In the genomic region with DNA sequence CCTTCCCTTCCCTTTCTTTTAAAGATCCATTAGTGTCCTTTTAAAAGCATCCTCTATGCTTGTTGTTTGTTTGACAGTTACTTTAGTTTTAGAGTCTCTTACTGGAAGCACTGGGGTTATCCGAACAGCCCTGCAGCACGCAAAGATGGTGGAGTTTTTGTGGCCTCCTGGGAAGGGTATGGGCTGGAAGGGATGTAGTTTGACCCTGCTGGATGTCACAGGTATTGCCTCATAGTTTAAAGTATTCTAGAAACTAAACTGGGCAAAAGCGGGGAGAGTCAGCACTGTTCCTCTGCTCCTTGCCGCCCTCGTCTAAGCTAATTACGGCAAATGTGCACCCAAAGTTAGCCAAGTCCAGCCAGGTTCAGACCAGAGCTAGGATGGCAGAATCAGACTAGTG, we compare ENCODE assay signal across 14 cellular contexts. TPM values are rescaled to one million over a fixed set of nuclear protein-coding genes. Genes with fewer than 3 reads are reported as not detected.
DNase-seq lines count a peak whose midpoint lies in the region; ATAC-seq and TF ChIP-seq lines count a peak whose summit lies in the region.
"Had no signal": no experiment of that assay in that cellular context is flagged by ENCODE, and none has a peak within 500 bp of the region (broad histone marks: within the 10 kb centered on the region; RNA-seq: fewer than 3 reads in every experiment).

No MANE protein-coding gene starts in this region.

- no peaks in the 10 kb centered on the region for H3K4me1 ChIP-seq in right lobe of liver
- H3K4me1 ChIP-seq: SJCRH30 had no signal

- TF ChIP-seq POLR2A in right lobe of liver (IDR thresholded peaks at IDR 0.05) = no peak

- 84% methylated on average over 5 of the region's 6 CpGs for WGBS in right lobe of liver (ENCODE audit: insufficient coverage, low coverage, low lambda C conversion rate, missing lambda C conversion rate)

- H3K36me3 ChIP-seq in right lobe of liver = no peaks in the 10 kb centered on the region
- H3K36me3 ChIP-seq: SJCRH30 had no signal

- no peak overlapping the region for H3K4me3 ChIP-seq in WI38 (ENCODE audit: low read depth, low read length)
- H3K4me3 ChIP-seq in right lobe of liver = no peak overlapping the region
- H3K4me3 ChIP-seq in foreskin fibroblast (ENCODE audit: low read depth in 1 of 2, low read length in 2 of 2) = no peak overlapping the region
- H3K4me3 ChIP-seq: SJCRH30 had no signal

- TF ChIP-seq CTCF in GM12872 (IDR thresholded peaks at IDR 0.05; ENCODE audit: insufficient read depth, low read depth, low read length) (peak; percentile 41; the same call in 1 of the 3 replicates), WI38 (IDR thresholded peaks at IDR 0.05; ENCODE audit: low read depth, low read length) (peak; percentile 32), right lobe of liver (IDR thresholded peaks at IDR 0.05) (peak in 1 of 4 donors; percentile 8), foreskin fibroblast (IDR thresholded peaks at IDR 0.05; ENCODE audit: low read depth, low read length) (no peak)

- ATAC-seq in HG02938 (IDR thresholded peaks at IDR 0.05; ENCODE audit: unreplicated experiment) (peak; percentile 81), right lobe of liver (peak; percentile 22 to 70 (median 44)), GM19328 (IDR thresholded peaks at IDR 0.05; ENCODE audit: unreplicated experiment) (no peak), GM18870 (IDR thresholded peaks at IDR 0.05; ENCODE audit: unreplicated experiment) (no peak)
- ATAC-seq: left ventricle myocardium superior had no signal

- no peak overlapping the region for H3K27ac ChIP-seq in right lobe of liver
- H3K27ac ChIP-seq: epithelial cell of prostate, SJCRH30 had no signal

- no peaks in the 10 kb centered on the region for H3K9me3 ChIP-seq in right lobe of liver
- H3K9me3 ChIP-seq: SJCRH30 had no signal

- no peaks in the 10 kb centered on the region for H3K27me3 ChIP-seq in right lobe of liver
- H3K27me3 ChIP-seq: SJCRH30 had no signal

- no peak for DNase-seq in right lobe of liver
- no peak for DNase-seq in stimulated activated CD4-positive, alpha-beta T cell treated with anti-CD3 and anti-CD28 coated beads, Interleukin-1b, Interleukin-23, amount 100 ng/mL, for 48 hours
- no peak for DNase-seq in foreskin fibroblast
- DNase-seq: activated CD4-positive, alpha-beta T cell treated with anti-CD3 and anti-CD28 coated beads, Interleukin-2, amount 10 ng/mL, durations not matched to agents 7 days and 5 days; activated naive CD8-positive, alpha-beta T cell treated with anti-CD3 and anti-CD28 coated beads for 36 hours; left ventricle myocardium superior; NCI-H1930; SJCRH30 had no signal

- intact Hi-C loops in right lobe of liver (cut with DNase I) = no loop called here

RNA-seq across cellular contexts. Expression of a gene that starts 35.8 kb away (rescaled TPM):
- total RNA-seq in right lobe of liver = 10 to 100 TPM; 10.9 to 21.5 (median 16.5) TPM

Comparison
In these comparisons a context has a peak if more than half of its experiments do, and no peak if none do; other contexts are left out.
1. ATAC-seq: peak in HG02938 (single experiment) and right lobe of liver (4 of 4); none in GM19328 (single experiment) and GM18870 (single experiment).